16 cellular contexts compared by ENCODE assay signal in the genomic region with DNA sequence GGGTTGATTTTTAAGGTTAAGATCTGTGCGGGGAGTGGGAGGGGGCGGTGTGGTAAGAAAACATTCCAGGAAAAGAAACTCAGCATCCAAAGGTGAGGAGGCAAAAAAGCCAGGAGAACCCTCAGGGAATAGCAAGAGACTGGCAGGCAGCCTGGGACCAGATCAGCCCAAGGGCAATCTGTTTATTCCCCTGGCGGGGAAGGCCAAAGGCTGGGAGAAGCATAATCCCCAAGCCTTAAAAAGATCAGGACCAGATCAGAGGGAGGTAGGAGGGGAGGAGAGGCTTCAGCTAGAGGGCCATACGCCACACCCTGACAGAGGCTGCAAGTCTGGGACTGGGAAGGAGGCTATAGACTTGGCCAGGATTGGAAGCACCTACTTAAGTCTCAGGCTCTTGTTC.
"Had no signal": no experiment of that assay in that cellular context is flagged by ENCODE, and none has a peak within 500 bp of the region (broad histone marks: within the 10 kb centered on the region; RNA-seq: fewer than 3 reads in every experiment).

No MANE protein-coding gene starts in this region.

- H3K4me3 Mint-ChIP-seq: activated CD4-positive, alpha-beta T cell treated with anti-CD3 and anti-CD28 coated beads, Interleukin-2, amount 10 ng/mL, durations not matched to agents 24 days and 14 days; activated CD8-positive, alpha-beta T cell treated with anti-CD3 and anti-CD28 coated beads for 36 hours; activated naive CD8-positive, alpha-beta T cell treated with anti-CD3 and anti-CD28 coated beads, Interleukin-2, amount 10 ng/mL, durations not matched to agents 7 days and 5 days; activated T-helper 17 cell treated with anti-CD3 and anti-CD28 coated beads, Interleukin-2, amount 50 U/mL, for 72 hours; mesothelial cell of epicardium; natural killer cell treated with Interleukin-12 subunit alpha and Interleukin-12 subunit beta and Interleukin-15 and Interleukin-18, amount 100 ng/mL, for 72 hours; T-helper 2 cell treated with Interferon-gamma antibody and Interleukin-4, amounts not matched to agents 5 μg/mL and 100 μg/mL, for 36 hours had no signal

- DNase-seq: activated CD4-positive, alpha-beta T cell treated with anti-CD3 and anti-CD28 coated beads, Interleukin-2, amount 10 ng/mL, durations not matched to agents 24 days and 14 days; activated CD8-positive, alpha-beta T cell treated with anti-CD3 and anti-CD28 coated beads for 36 hours; activated naive CD4-positive, alpha-beta T cell treated with Interleukin-2 at 50 U/mL for 16 hours; activated naive CD8-positive, alpha-beta T cell treated with anti-CD3 and anti-CD28 coated beads, Interleukin-2, amount 10 ng/mL, durations not matched to agents 7 days and 5 days; activated T-cell treated with anti-CD3 and anti-CD28 coated beads, Interleukin-2, amount 50 U/mL, for 1 hour; foreskin fibroblast; glutamatergic neuron; islet precursor cell; lower lobe of right lung; retina; stimulated activated CD8-positive, alpha-beta memory T cell treated with anti-CD3 and anti-CD28 coated beads, Interleukin-4, amount 100 ng/mL, for 48 hours; stimulated activated naive CD4-positive, alpha-beta T cell treated with Interleukin-2 at 50 U/mL for 16 hours had no signal

- H3K4me1 Mint-ChIP-seq: activated CD4-positive, alpha-beta T cell treated with anti-CD3 and anti-CD28 coated beads, Interleukin-2, amount 10 ng/mL, durations not matched to agents 24 days and 14 days; activated naive CD8-positive, alpha-beta T cell treated with anti-CD3 and anti-CD28 coated beads, Interleukin-2, amount 10 ng/mL, durations not matched to agents 7 days and 5 days; activated T-helper 17 cell treated with anti-CD3 and anti-CD28 coated beads, Interleukin-2, amount 50 U/mL, for 72 hours had no signal

- ATAC-seq: activated CD8-positive, alpha-beta T cell treated with anti-CD3 and anti-CD28 coated beads for 36 hours; activated T-helper 17 cell treated with anti-CD3 and anti-CD28 coated beads, Interleukin-2, amount 50 U/mL, for 72 hours; lower lobe of right lung; natural killer cell treated with Interleukin-12 subunit alpha and Interleukin-12 subunit beta and Interleukin-15 and Interleukin-18, amount 100 ng/mL, for 72 hours had no signal

- H3K36me3 Mint-ChIP-seq: activated naive CD8-positive, alpha-beta T cell treated with anti-CD3 and anti-CD28 coated beads, Interleukin-2, amount 10 ng/mL, durations not matched to agents 7 days and 5 days; mesothelial cell of epicardium; natural killer cell treated with Interleukin-12 subunit alpha and Interleukin-12 subunit beta and Interleukin-15 and Interleukin-18, amount 100 ng/mL, for 72 hours had no signal

- H3K27ac Mint-ChIP-seq: activated CD4-positive, alpha-beta T cell treated with anti-CD3 and anti-CD28 coated beads, Interleukin-2, amount 10 ng/mL, durations not matched to agents 24 days and 14 days; activated CD8-positive, alpha-beta T cell treated with anti-CD3 and anti-CD28 coated beads for 36 hours; activated naive CD8-positive, alpha-beta T cell treated with anti-CD3 and anti-CD28 coated beads, Interleukin-2, amount 10 ng/mL, durations not matched to agents 7 days and 5 days; activated T-helper 17 cell treated with anti-CD3 and anti-CD28 coated beads, Interleukin-2, amount 50 U/mL, for 72 hours; mesothelial cell of epicardium; natural killer cell treated with Interleukin-12 subunit alpha and Interleukin-12 subunit beta and Interleukin-15 and Interleukin-18, amount 100 ng/mL, for 72 hours; T-helper 2 cell treated with Interferon-gamma antibody and Interleukin-4, amounts not matched to agents 5 μg/mL and 100 μg/mL, for 36 hours had no signal

- H3K9me3 Mint-ChIP-seq: activated CD4-positive, alpha-beta T cell treated with anti-CD3 and anti-CD28 coated beads, Interleukin-2, amount 10 ng/mL, durations not matched to agents 24 days and 14 days; activated CD8-positive, alpha-beta T cell treated with anti-CD3 and anti-CD28 coated beads for 36 hours; activated naive CD8-positive, alpha-beta T cell treated with anti-CD3 and anti-CD28 coated beads, Interleukin-2, amount 10 ng/mL, durations not matched to agents 7 days and 5 days; activated T-helper 17 cell treated with anti-CD3 and anti-CD28 coated beads, Interleukin-2, amount 50 U/mL, for 72 hours; mesothelial cell of epicardium; natural killer cell treated with Interleukin-12 subunit alpha and Interleukin-12 subunit beta and Interleukin-15 and Interleukin-18, amount 100 ng/mL, for 72 hours; T-helper 2 cell treated with Interferon-gamma antibody and Interleukin-4, amounts not matched to agents 5 μg/mL and 100 μg/mL, for 36 hours had no signal

- H3K27me3 Mint-ChIP-seq: activated CD4-positive, alpha-beta T cell treated with anti-CD3 and anti-CD28 coated beads, Interleukin-2, amount 10 ng/mL, durations not matched to agents 24 days and 14 days had no signal
